ENCODE assay signal across 14 cellular contexts in genomic region chr20:535958-536357, GRCh38. TPM values are rescaled to one million over a fixed set of nuclear protein-coding genes. Genes with fewer than 3 reads are reported as not detected.
DNase-seq lines count a peak whose midpoint lies in the region; ATAC-seq, FAIRE-seq and TF ChIP-seq lines count a peak whose summit lies in the region.
"Had no signal": no experiment of that assay in that cellular context is flagged by ENCODE, and none has a peak within 500 bp of the region (broad histone marks: within the 10 kb centered on the region; RNA-seq: fewer than 3 reads in every experiment).

No MANE protein-coding gene starts in this region.

- no peak overlapping the region for H3K9ac ChIP-seq in neural progenitor cell

- peak; percentile 62 for FAIRE-seq in GM19239 (lab: Jason Lieb, UNC)

- H3K4me3 ChIP-seq in PC-9 (no peak overlapping the region), epithelial cell of proximal tubule (ENCODE audit: low read depth, low read length) (peak overlapping the region; percentile 17), neural progenitor cell (no peak overlapping the region)
- H3K4me3 ChIP-seq: cardiac muscle cell, upper lobe of left lung had no signal

- peaks cover 12% of the 10 kb centered on the region for H3K36me3 Mint-ChIP-seq in osteocyte (ENCODE audit: unreplicated experiment)
- peaks cover 63% of the 10 kb centered on the region for H3K36me3 Mint-ChIP-seq in neural progenitor cell

- H3K9me3 Mint-ChIP-seq in osteocyte (ENCODE audit: unreplicated experiment), result peaks cover 5% of the 10 kb centered on the region
- H3K9me3 Mint-ChIP-seq in neural progenitor cell, result peaks cover 38% of the 10 kb centered on the region
- H3K9me3 Mint-ChIP-seq: activated T-cell treated with anti-CD3 and anti-CD28 coated beads, Interleukin-2, amount 50 U/mL, for 4 hours had no signal

- H3K79me2 ChIP-seq in PC-9 (ENCODE audit: low read depth) (peaks cover 100% of the 10 kb centered on the region), neural progenitor cell (ENCODE audit: low read depth) (peaks cover 100% of the 10 kb centered on the region)

- no peak overlapping the region for H2AFZ ChIP-seq in PC-9
- no peak overlapping the region for H2AFZ ChIP-seq in neural progenitor cell (replicated peaks)

- H3K4me3 Mint-ChIP-seq in osteocyte (ENCODE audit: unreplicated experiment) (peak overlapping the region; percentile 52), neural progenitor cell (no peak overlapping the region)
- H3K4me3 Mint-ChIP-seq: activated T-cell treated with anti-CD3 and anti-CD28 coated beads, Interleukin-2, amount 50 U/mL, for 4 hours had no signal

- H3K27me3 Mint-ChIP-seq in osteocyte (ENCODE audit: unreplicated experiment) (no peaks in the 10 kb centered on the region), neural progenitor cell (ENCODE audit: insufficient read depth, low read depth) (peaks cover 3% of the 10 kb centered on the region)

- no peak for ATAC-seq in GM18498 (IDR thresholded peaks at IDR 0.05; ENCODE audit: unreplicated experiment)
- ATAC-seq: activated T-cell treated with anti-CD3 and anti-CD28 coated beads, Interleukin-2, amount 50 U/mL, for 4 hours had no signal

- H3K4me2 ChIP-seq in PC-9, result peak overlapping the region; percentile 43
- H3K4me2 ChIP-seq in neural progenitor cell, result no peak overlapping the region

- H3F3A ChIP-seq in PC-9 (ENCODE audit: insufficient read depth, low read depth) (peaks cover 8% of the 10 kb centered on the region; the same call in 1 of the 2 replicates), neural progenitor cell (ENCODE audit: low read depth) (peaks cover 3% of the 10 kb centered on the region)

- H3K27ac ChIP-seq in PC-9 (peak overlapping the region; percentile 29), neural progenitor cell (no peak overlapping the region)

- DNase-seq in GM19239 (ENCODE audit: insufficient read length, low spot score), result no peak
- peak; percentile 27 to 63 for DNase-seq in PC-9
- no peak for DNase-seq in epithelial cell of proximal tubule (ENCODE audit: low read depth)
- DNase-seq in osteocyte (ENCODE audit: extremely low spot score, unreplicated experiment), result no peak
- DNase-seq in NCI-H510A (lab: John Stamatoyannopoulos, UW), result no peak
- DNase-seq in AG08395 (ENCODE audit: low spot score), result no peak
- no peak for DNase-seq in neural progenitor cell (ENCODE audit: low spot score)
- DNase-seq: activated T-cell treated with anti-CD3 and anti-CD28 coated beads, Interleukin-2, amount 50 U/mL, for 4 hours; DMS153; hippocampal formation; T1000 had no signal

- H4K20me1 ChIP-seq in PC-9 (ENCODE audit: insufficient read depth), result peaks cover 80% of the 10 kb centered on the region
- peaks cover 100% of the 10 kb centered on the region for H4K20me1 ChIP-seq in neural progenitor cell (ENCODE audit: low read depth)

- H3K9me3 ChIP-seq in PC-9 (ENCODE audit: insufficient read depth, low read depth) (peaks cover 10% of the 10 kb centered on the region), neural progenitor cell (ENCODE audit: low read depth) (no peaks in the 10 kb centered on the region)
- H3K9me3 ChIP-seq: upper lobe of left lung had no signal

- H3K4me1 ChIP-seq in PC-9 (replicated peaks; ENCODE audit: insufficient read depth) (peaks cover 19% of the 10 kb centered on the region), neural progenitor cell (peaks cover 22% of the 10 kb centered on the region)

- no TSS peak for BruUV-seq in PC-9 (replicated peaks; lab: Mats Ljungman, UMichigan)

- H3K27me3 ChIP-seq in PC-9 (ENCODE audit: insufficient read depth, low read depth) (no peaks in the 10 kb centered on the region), neural progenitor cell (no peaks in the 10 kb centered on the region)
- H3K27me3 ChIP-seq: cardiac muscle cell, upper lobe of left lung had no signal

- POLR2A ChIA-PET in PC-9 (lab: Charles Lee; ENCODE audit: unreplicated experiment), result no interaction called here

- intact Hi-C loops in PC-9 (cut with micrococcal nuclease; ENCODE audit: unreplicated experiment), result no loop called here

- H3K27ac Mint-ChIP-seq in osteocyte (ENCODE audit: unreplicated experiment) (peak overlapping the region; percentile 75), neural progenitor cell (no peak overlapping the region)

- H3K36me3 ChIP-seq in PC-9 (ENCODE audit: low read depth) (peaks cover 21% of the 10 kb centered on the region), neural progenitor cell (peaks cover 5% of the 10 kb centered on the region)
- H3K36me3 ChIP-seq: cardiac muscle cell, upper lobe of left lung had no signal

- CTCF ChIA-PET in PC-9 (lab: Charles Lee), result no interaction called here

- TF ChIP-seq CTCF in PC-9 (conservative IDR thresholded peaks at IDR 0.05), result no peak
- no peak for TF ChIP-seq CTCF in epithelial cell of proximal tubule (conservative IDR thresholded peaks at IDR 0.05; ENCODE audit: low read depth, low read length)
- no peak for TF ChIP-seq CTCF in osteocyte (IDR thresholded peaks at IDR 0.05)
- no peak for TF ChIP-seq CTCF in neural progenitor cell (IDR thresholded peaks at IDR 0.05)

- peaks cover 65% of the 10 kb centered on the region for H3K4me1 Mint-ChIP-seq in osteocyte (ENCODE audit: unreplicated experiment)
- H3K4me1 Mint-ChIP-seq in neural progenitor cell, result peaks cover 6% of the 10 kb centered on the region

- no peaks in the 10 kb centered on the region for H3K9me2 ChIP-seq in PC-9 (ENCODE audit: insufficient read depth)

RNA-seq across cellular contexts. Expression of gene CSNK2A1, which starts 7.6 kb away (rescaled TPM):
- 187 and 222 TPM in 2 replicates for total RNA-seq in PC-9 (2021)
- 84.8 and 112 TPM in 2 replicates for total RNA-seq in epithelial cell of proximal tubule
- total RNA-seq in osteocyte, result 129 TPM in 2 replicates
- total RNA-seq in neural progenitor cell (ENCODE audit: low replicate concordance), result 310 and 599 TPM in 2 replicates

Comparison
In these comparisons a context has a peak if more than half of its experiments do, and no peak if none do; other contexts are left out.
1. DNase-seq: peak in PC-9 (2 of 2); none in GM19239 (single experiment), epithelial cell of proximal tubule (single experiment), osteocyte (single experiment), NCI-H510A (single experiment), AG08395 (single experiment) and neural progenitor cell (single experiment).